In genomic region chr1:200471739-200472138, GRCh38 we compare ENCODE assay signal across 1 cellular context.
TF ChIP-seq lines count a peak whose summit lies in the region.

No MANE protein-coding gene starts in this region.

TF ChIP-seq in HepG2, 621 proteins besides CTCF, POLR2A, EP300 and RAD21:
- TF ChIP-seq HNF1B (CRISPR knock-in tag; IDR thresholded peaks at IDR 0.05) (no peak), ATF7 (IDR thresholded peaks at IDR 0.05) (peak; percentile 58), ATF7 (CRISPR knock-in tag; IDR thresholded peaks at IDR 0.05) (no peak), CREB1 (IDR thresholded peaks at IDR 0.05) (0 out of 2 replicates have a peak, but pooled peaks have one; percentile 24), CREB1 (CRISPR knock-in tag; IDR thresholded peaks at IDR 0.05) (no peak)
